10 cellular contexts compared by ENCODE assay signal in the genomic region with DNA sequence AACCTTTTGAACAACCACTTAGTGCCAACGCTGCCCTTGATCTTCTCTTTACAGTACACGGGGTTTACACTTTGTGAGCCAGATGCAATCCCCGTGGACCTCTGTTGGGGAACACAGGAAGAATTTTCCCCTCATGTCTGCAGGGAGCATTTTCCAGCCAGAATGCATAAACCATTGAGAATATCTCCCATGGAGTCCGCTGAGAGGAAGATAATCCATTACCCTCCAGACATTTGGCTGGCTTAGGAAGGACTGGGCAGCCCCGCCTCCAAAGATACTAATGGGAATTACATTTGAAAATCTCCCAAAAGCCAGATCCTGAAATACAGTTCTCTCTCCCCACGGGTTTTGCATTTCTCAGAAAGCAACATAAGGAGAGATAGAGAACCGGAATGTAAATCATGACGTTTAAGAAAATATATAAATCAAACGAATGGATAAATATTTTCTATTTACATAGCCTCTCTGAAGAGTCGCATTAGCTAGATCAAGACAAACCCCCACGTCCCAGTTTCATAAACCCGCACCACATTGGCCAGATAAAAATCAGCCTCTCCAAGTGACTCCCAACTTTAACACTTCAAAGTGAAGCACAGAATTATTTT. TPM values are rescaled to one million over a fixed set of nuclear protein-coding genes. Genes with fewer than 3 reads are reported as not detected.
A peak's percentile ranks its signal among the peaks of the same experiment; 100 is the strongest.
DNase-seq lines count a peak whose midpoint lies in the region; ATAC-seq, FAIRE-seq and TF ChIP-seq lines count a peak whose summit lies in the region.
"Had no signal": no experiment of that assay in that cellular context is flagged by ENCODE, and none has a peak within 500 bp of the region (broad histone marks: within the 10 kb centered on the region; RNA-seq: fewer than 3 reads in every experiment).

No MANE protein-coding gene starts in this region.

- ATAC-seq in HG02885 (IDR thresholded peaks at IDR 0.05; ENCODE audit: poor library complexity, unreplicated experiment), result no peak
- ATAC-seq: naive thymus-derived CD4-positive, alpha-beta T cell had no signal

- no TSS peak for BruUV-seq in Calu3 (replicated peaks; lab: Mats Ljungman, UMichigan)

- peak; percentile 65 for FAIRE-seq in endometrium (lab: Jason Lieb, UNC)
- FAIRE-seq: frontal cortex had no signal

- H3K36me3 ChIP-seq in spleen, result no peaks in the 10 kb centered on the region

- no peaks in the 10 kb centered on the region for H3K9me3 ChIP-seq in spleen

- H3K4me3 Mint-ChIP-seq in Calu3 (ENCODE audit: low read depth, unreplicated experiment) (peak overlapping the region; percentile 47), neural crest cell (no peak overlapping the region)
- H3K4me3 Mint-ChIP-seq: naive thymus-derived CD4-positive, alpha-beta T cell had no signal

- H3K4me3 ChIP-seq in spleen, result peak overlapping the region in 3 of 8 donors; percentile 24 to 46 (median 27)

- H3K36me3 Mint-ChIP-seq in Calu3 (ENCODE audit: insufficient read depth, unreplicated experiment) (no peaks in the 10 kb centered on the region), neural crest cell (ENCODE audit: low read depth) (no peaks in the 10 kb centered on the region)
- H3K36me3 Mint-ChIP-seq: naive thymus-derived CD4-positive, alpha-beta T cell had no signal

- intact Hi-C loops in Calu3 (cut with micrococcal nuclease; ENCODE audit: unreplicated experiment), result no loop called here
- intact Hi-C loops in spleen (cut with DNase I; ENCODE audit: low total_unique reads), result no loop called here

- DNase-seq in Calu3 (no peak), NCI-H226 (peak; percentile 50), neural crest cell (ENCODE audit: low read depth, low spot score) (no peak), spleen (no peak), kidney glomerular epithelial cell (lab: John Stamatoyannopoulos, UW) (no peak), germinal center (ENCODE audit: low spot score) (no peak)
- DNase-seq: naive thymus-derived CD4-positive, alpha-beta T cell had no signal

- CTCF ChIA-PET in Calu3 (lab: Charles Lee), result interaction anchor here (0.8 to 1.2 kb wide), 3 partner anchors 12 to 17 kb away, joined by 3 to 5 read pairs (median 4); no protein-coding TSS in a partner anchor

- H3K27me3 Mint-ChIP-seq in Calu3 (ENCODE audit: unreplicated experiment) (no peaks in the 10 kb centered on the region), neural crest cell (ENCODE audit: low read depth) (no peaks in the 10 kb centered on the region)

- H3K9me3 Mint-ChIP-seq in Calu3 (ENCODE audit: low read depth, unreplicated experiment) (no peaks in the 10 kb centered on the region), neural crest cell (peaks cover 2% of the 10 kb centered on the region)
- H3K9me3 Mint-ChIP-seq: naive thymus-derived CD4-positive, alpha-beta T cell had no signal

- WGBS in spleen, 5 donors, result 72 to 90% (median 80%) methylated on average over 12 of the region's 12 CpGs

- TF ChIP-seq CTCF in Calu3 (IDR thresholded peaks at IDR 0.05; ENCODE audit: unreplicated experiment), result no peak
- no peak for TF ChIP-seq CTCF in neural crest cell (conservative IDR thresholded peaks at IDR 0.05)
- TF ChIP-seq CTCF in spleen (IDR thresholded peaks at IDR 0.05 in 8 of 11, conservative IDR thresholded peaks at IDR 0.05 in 3 of 11), result no peak

- H3K4me1 Mint-ChIP-seq in Calu3 (ENCODE audit: low read depth, unreplicated experiment), result peaks cover 14% of the 10 kb centered on the region
- H3K4me1 Mint-ChIP-seq in neural crest cell, result peaks cover 19% of the 10 kb centered on the region
- H3K4me1 Mint-ChIP-seq: naive thymus-derived CD4-positive, alpha-beta T cell had no signal

- H3K4me1 ChIP-seq in spleen, result no peaks in the 10 kb centered on the region

- peaks cover 0 to 9% (median 0%) of the 10 kb centered on the region in 7 donors for H3K27me3 ChIP-seq in spleen (replicated peaks in 1 of 7)

- no peak for TF ChIP-seq POLR2A in spleen (IDR thresholded peaks at IDR 0.05)

- no peak overlapping the region for H3K27ac ChIP-seq in spleen

- peak overlapping the region; percentile 17 for H3K27ac Mint-ChIP-seq in Calu3 (ENCODE audit: unreplicated experiment)
- peak overlapping the region; percentile 3 for H3K27ac Mint-ChIP-seq in neural crest cell (ENCODE audit: unreplicated experiment)
- H3K27ac Mint-ChIP-seq: naive thymus-derived CD4-positive, alpha-beta T cell had no signal

RNA-seq across cellular contexts. Expression of a gene that starts 53.5 kb away (rescaled TPM):
- total RNA-seq in Calu3 (2022), result 0.44 and 0.47 TPM in 2 replicates
- total RNA-seq in neural crest cell, result 60.7 and 61.5 TPM in 2 replicates
- total RNA-seq in spleen, result 10 to 100 TPM in 1 of 7 donors, 1 to 10 TPM in 6; 1.0 to 10.0 (median 6.7) TPM
- polyA plus RNA-seq in spleen, result under 1 TPM; 0.33 to 0.96 (median 0.42) TPM
- polyA plus RNA-seq: naive thymus-derived CD4-positive, alpha-beta T cell had no signal
